Comparison of ENCODE assay signal across 7 cellular contexts in the genomic region with DNA sequence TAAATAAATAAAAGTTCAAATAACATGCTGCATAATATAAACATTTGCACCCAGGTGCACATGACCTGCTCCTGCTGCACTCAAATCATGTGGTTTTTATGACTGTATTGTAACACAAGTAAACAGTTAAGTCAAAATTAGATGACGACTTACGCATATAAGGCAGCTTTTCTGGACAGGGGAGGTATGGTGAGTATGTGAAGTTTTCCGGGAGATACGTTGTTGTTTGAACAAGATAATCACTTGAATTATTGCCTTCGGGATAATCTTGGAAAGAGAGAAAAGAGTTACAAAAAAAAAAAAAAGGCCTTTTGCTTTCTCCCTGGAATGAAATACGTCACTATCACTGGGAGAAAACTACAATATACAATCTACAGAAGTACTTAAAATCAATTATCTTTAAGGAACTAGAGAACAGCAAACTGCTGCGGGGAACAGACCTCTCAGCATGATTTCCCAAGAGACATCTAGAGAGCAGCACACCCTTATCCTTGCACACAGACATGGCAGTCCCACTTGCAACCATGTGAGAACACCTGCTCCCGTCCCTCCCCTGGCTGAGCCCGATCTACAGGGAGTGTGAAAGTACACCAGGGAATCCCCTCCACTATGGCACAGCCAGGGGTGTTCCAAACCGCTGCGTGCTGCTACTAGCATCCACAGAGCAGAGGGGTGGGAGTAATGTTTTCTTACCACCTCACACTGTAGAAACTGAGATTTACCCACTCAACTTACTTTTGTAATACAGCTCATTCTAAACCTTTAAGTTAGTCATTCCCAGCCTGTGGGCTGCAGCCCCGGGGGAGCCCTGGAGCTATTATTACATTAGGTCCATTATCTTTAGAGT. TPM values are rescaled to one million over a fixed set of nuclear protein-coding genes. Genes with fewer than 3 reads are reported as not detected.
DNase-seq lines count a peak whose midpoint lies in the region; ATAC-seq, FAIRE-seq and TF ChIP-seq lines count a peak whose summit lies in the region.

No MANE protein-coding gene starts in this region.

- ATAC-seq in GM18907 (IDR thresholded peaks at IDR 0.05; ENCODE audit: unreplicated experiment) (peak; percentile 85), HG02588 (IDR thresholded peaks at IDR 0.05; ENCODE audit: unreplicated experiment) (peak; percentile 80)

- FAIRE-seq in frontal cortex (lab: Jason Lieb, UNC) = no peak

- WGBS in endodermal cell (ENCODE audit: insufficient coverage in 1 of 2, insufficient read length in 1 of 2), 2 experiments = 82 to 88% methylated on average over 3 to 11 of the region's 12 CpGs
- WGBS in esophagus muscularis mucosa = 87% methylated on average over 12 of the region's 12 CpGs

- no peak for TF ChIP-seq CTCF in endodermal cell (conservative IDR thresholded peaks at IDR 0.05)
- TF ChIP-seq CTCF in esophagus muscularis mucosa (IDR thresholded peaks at IDR 0.05) = no peak

- H3K27me3 ChIP-seq in endodermal cell (ENCODE audit: control insufficient read depth, insufficient read depth, low read length, poor library complexity, severe bottlenecking) = no peaks in the 10 kb centered on the region
- H3K27me3 ChIP-seq in esophagus muscularis mucosa = no peaks in the 10 kb centered on the region

- no peak overlapping the region for H3K9ac ChIP-seq in endodermal cell (ENCODE audit: extremely low read depth, low read length, poor library complexity, severe bottlenecking)

- H3K9me3 Mint-ChIP-seq in endodermal cell = peaks cover 5% of the 10 kb centered on the region

- H3K4me1 ChIP-seq in endodermal cell (ENCODE audit: control insufficient read depth, insufficient read depth, low read length) (no peaks in the 10 kb centered on the region), esophagus muscularis mucosa (peaks cover 0 to 10% (median 0%) of the 10 kb centered on the region in 4 donors)

- peak; percentile 89 for DNase-seq in NCI-H1436 (lab: John Stamatoyannopoulos, UW)
- DNase-seq in endodermal cell = no peak
- DNase-seq in frontal cortex (ENCODE audit: low spot score in 2 of 2) = no peak
- no peak for DNase-seq in effector CD4-positive, alpha-beta T cell
- no peak for DNase-seq in esophagus muscularis mucosa (ENCODE audit: extremely low spot score)

- peaks cover 4% of the 10 kb centered on the region for H3K4me1 Mint-ChIP-seq in endodermal cell

- peaks cover 52% of the 10 kb centered on the region for H3K36me3 Mint-ChIP-seq in endodermal cell (ENCODE audit: low read depth)

- H3K9me3 ChIP-seq in endodermal cell (ENCODE audit: control insufficient read depth, low read length) = peaks cover 3% of the 10 kb centered on the region
- no peaks in the 10 kb centered on the region for H3K9me3 ChIP-seq in esophagus muscularis mucosa

- no peaks in the 10 kb centered on the region for H3K36me3 ChIP-seq in endodermal cell (ENCODE audit: control insufficient read depth, insufficient read depth, low read length)
- no peaks in the 10 kb centered on the region for H3K36me3 ChIP-seq in esophagus muscularis mucosa

- TF ChIP-seq EP300 in esophagus muscularis mucosa (IDR thresholded peaks at IDR 0.05) = no peak

- H3K27ac ChIP-seq in endodermal cell (ENCODE audit: low read depth, low read length) (no peak overlapping the region), esophagus muscularis mucosa (replicated peaks in 1 of 4) (no peak overlapping the region)

- intact Hi-C loops in esophagus muscularis mucosa (cut with DNase I) = no loop called here

- no peaks in the 10 kb centered on the region for H3K27me3 Mint-ChIP-seq in endodermal cell (ENCODE audit: insufficient read depth)

- peak overlapping the region; percentile 0 for H3K27ac Mint-ChIP-seq in endodermal cell

- no peak overlapping the region for H3K4me3 Mint-ChIP-seq in endodermal cell

- no peak for TF ChIP-seq POLR2A in esophagus muscularis mucosa (IDR thresholded peaks at IDR 0.05; ENCODE audit: low read depth)

- H3K4me3 ChIP-seq in endodermal cell (ENCODE audit: low read length) (no peak overlapping the region), esophagus muscularis mucosa (no peak overlapping the region)

RNA-seq across cellular contexts. Expression of gene B4GALT6, which starts 26.3 kb away (rescaled TPM):
- total RNA-seq in endodermal cell (10 to 100 TPM; 47.7 to 48.4 TPM), frontal cortex (7.7 TPM), esophagus muscularis mucosa (10 to 100 TPM in 2 of 4 donors, 1 to 10 TPM in 2; 4.5 to 12.0 (median 8.0) TPM)
- polyA plus RNA-seq in endodermal cell (2013, experiment 1 of 2) = 19.4 TPM
- 15.0 TPM for polyA plus RNA-seq in endodermal cell (2013, experiment 2 of 2)
